In genomic region chr9:92324889-92325268, GRCh38 we compare ENCODE assay signal across 8 cellular contexts. TPM values are rescaled to one million over a fixed set of nuclear protein-coding genes. Genes with fewer than 3 reads are reported as not detected.
DNase-seq lines count a peak whose midpoint lies in the region; ATAC-seq and TF ChIP-seq lines count a peak whose summit lies in the region.

No MANE protein-coding gene starts in this region.

- DNase-seq in A673 (ENCODE audit: low spot score): no peak
- no peak for DNase-seq in RWPE2 (ENCODE audit: low spot score)
- DNase-seq in fibroblast of mammary gland (ENCODE audit: low read depth): no peak
- no peak for DNase-seq in osteocyte (ENCODE audit: extremely low spot score, unreplicated experiment)
- DNase-seq in SW 1271 (lab: John Stamatoyannopoulos, UW): no peak
- DNase-seq in medulla oblongata (ENCODE audit: extremely low spot score): no peak
- no peak for DNase-seq in midbrain (lab: John Stamatoyannopoulos, UW)

- ATAC-seq in GM21381 (IDR thresholded peaks at IDR 0.05; ENCODE audit: unreplicated experiment) (peak; percentile 10), RWPE2 (ENCODE audit: low read depth) (peak; percentile 38)

- intact Hi-C loops in A673 (cut with micrococcal nuclease; ENCODE audit: unreplicated experiment): loop anchor here (5.0 to 10.0 kb wide), 2 partner anchors 112 to 470 kb away; no protein-coding TSS in a partner anchor

- H3K27me3 Mint-ChIP-seq in osteocyte (ENCODE audit: unreplicated experiment): no peaks in the 10 kb centered on the region

- POLR2A ChIA-PET in A673 (lab: Charles Lee; ENCODE audit: low non-redundant PET): no interaction called here

- H3K27ac Mint-ChIP-seq in osteocyte (ENCODE audit: unreplicated experiment): peak overlapping the region; percentile 99

- peaks cover 22% of the 10 kb centered on the region for H3K36me3 ChIP-seq in A673 (ENCODE audit: insufficient read depth, low read length, poor library complexity, severe bottlenecking)
- peaks cover 38% of the 10 kb centered on the region for H3K36me3 ChIP-seq in RWPE2 (ENCODE audit: low read depth)

- H3K27me3 ChIP-seq in A673 (replicated peaks; ENCODE audit: insufficient read depth, low read depth, low read length, poor library complexity) (no peaks in the 10 kb centered on the region), RWPE2 (ENCODE audit: insufficient read depth, poor library complexity, severe bottlenecking) (no peaks in the 10 kb centered on the region)

- H3K4me1 ChIP-seq in A673 (ENCODE audit: insufficient read depth, low read length, poor library complexity, severe bottlenecking) (peaks cover 11% of the 10 kb centered on the region), RWPE2 (ENCODE audit: insufficient read depth, poor library complexity, severe bottlenecking) (peaks cover 18% of the 10 kb centered on the region)

- peak overlapping the region; percentile 99 for H3K4me3 Mint-ChIP-seq in osteocyte (ENCODE audit: unreplicated experiment)

- H3K9me3 ChIP-seq in A673 (ENCODE audit: low read depth, low read length, poor library complexity, severe bottlenecking): no peaks in the 10 kb centered on the region
- H3K9me3 ChIP-seq in RWPE2 (ENCODE audit: severe bottlenecking): no peaks in the 10 kb centered on the region

- peaks cover 36% of the 10 kb centered on the region for H3K4me1 Mint-ChIP-seq in osteocyte (ENCODE audit: unreplicated experiment)

- H3K9me3 Mint-ChIP-seq in osteocyte (ENCODE audit: unreplicated experiment): no peaks in the 10 kb centered on the region

- BruUV-seq in A673 (replicated peaks; lab: Mats Ljungman, UMichigan): TSS peak; percentile 82

- H3K4me3 ChIP-seq in A673 (ENCODE audit: low read depth, low read length, poor library complexity, severe bottlenecking) (peak overlapping the region; percentile 78), RWPE2 (ENCODE audit: severe bottlenecking) (peak overlapping the region; percentile 70), fibroblast of mammary gland (ENCODE audit: control insufficient read depth, low read depth, low read length) (peak overlapping the region; percentile 83)

- H3K27ac ChIP-seq in A673 (ENCODE audit: low read depth, low read length, poor library complexity, severe bottlenecking) (peak overlapping the region; percentile 99), RWPE2 (ENCODE audit: poor library complexity, severe bottlenecking) (peak overlapping the region; percentile 73)

- H3K36me3 Mint-ChIP-seq in osteocyte (ENCODE audit: unreplicated experiment): peaks cover 14% of the 10 kb centered on the region

- TF ChIP-seq CTCF in A673 (conservative IDR thresholded peaks at IDR 0.05; ENCODE audit: low read depth, low read length) (no peak), RWPE2 (IDR thresholded peaks at IDR 0.05; ENCODE audit: poor library complexity, severe bottlenecking) (no peak), fibroblast of mammary gland (conservative IDR thresholded peaks at IDR 0.05; ENCODE audit: control insufficient read depth, insufficient read depth, low read depth, low read length) (no peak), osteocyte (IDR thresholded peaks at IDR 0.05) (no peak)

- CTCF ChIA-PET in A673 (lab: Charles Lee): no interaction called here

RNA-seq across cellular contexts. Expression of gene NOL8, which starts 0.3 kb away (rescaled TPM):
- total RNA-seq in A673 (2021) (53.4 and 59.7 TPM in 2 replicates), osteocyte (36.8 and 37.2 TPM in 2 replicates)

RNA-seq across cellular contexts. Expression of gene CENPP, which starts 0.9 kb away (rescaled TPM):
- total RNA-seq in A673 (2021) (15.6 and 17.4 TPM in 2 replicates), osteocyte (11.6 and 13.1 TPM in 2 replicates)

RNA-seq across cellular contexts. Expression of gene IARS1, which starts 31.4 kb away (rescaled TPM):
- total RNA-seq in A673 (2021) (273 and 315 TPM in 2 replicates), osteocyte (212 and 231 TPM in 2 replicates)
